Comparison of ENCODE assay signal across 27 cellular contexts in genomic region chr10:19999440-19999839, GRCh38.
"Had no signal": no experiment of that assay in that cellular context is flagged by ENCODE, and none has a peak within 500 bp of the region (broad histone marks: within the 10 kb centered on the region; RNA-seq: fewer than 3 reads in every experiment).

No MANE protein-coding gene starts in this region.

- H3K9me3 ChIP-seq: esophagus squamous epithelium, heart right ventricle, psoas muscle, sigmoid colon, spleen, thoracic aorta, tibial nerve had no signal

- H3K4me3 ChIP-seq: coronary artery, esophagus squamous epithelium, heart right ventricle, lung, psoas muscle, sigmoid colon, spleen, thoracic aorta, tibial nerve had no signal

- FAIRE-seq: endometrium, keratinocyte had no signal

- H3K27me3 ChIP-seq: esophagus squamous epithelium, heart right ventricle, sigmoid colon, spleen, tibial nerve had no signal

- DNase-seq: central memory CD4-positive, alpha-beta T cell; dermis blood vessel endothelial cell; effector memory CD8-positive, alpha-beta T cell; erythroblast; esophagus squamous epithelium; foreskin melanocyte; glutamatergic neuron; heart right ventricle; immature natural killer cell; naive thymus-derived CD4-positive, alpha-beta T cell; nephron progenitor cell; nucleus accumbens; posterior cingulate gyrus; psoas muscle; right cardiac atrium; sigmoid colon; spleen; stimulated activated CD4-positive, alpha-beta T cell treated with anti-CD3 and anti-CD28 coated beads, Interleukin-4, amount 100 ng/mL, for 4 hours; stimulated activated naive CD8-positive, alpha-beta T cell treated with anti-CD3 and anti-CD28 coated beads, Interleukin-15, Interleukin-2, amounts not matched to agents 100 U/mL and 50 U/mL, for 24 hours had no signal

- H3K36me3 ChIP-seq: sigmoid colon, spleen had no signal

- ATAC-seq: effector memory CD8-positive, alpha-beta T cell; heart right ventricle; left lobe of liver; naive thymus-derived CD4-positive, alpha-beta T cell; psoas muscle; right cardiac atrium; stimulated activated memory B cell treated with anti-CD40 and anti-IgM and Interleukin-4, amounts not matched to agents 10 μg/mL and 1 μg/mL and 100 μg/mL, for 72 hours; stimulated activated naive CD8-positive, alpha-beta T cell treated with anti-CD3 and anti-CD28 coated beads, Interleukin-15, Interleukin-2, amounts not matched to agents 100 U/mL and 50 U/mL, for 24 hours had no signal

- H3K27ac ChIP-seq: coronary artery, esophagus squamous epithelium, heart right ventricle, psoas muscle, sigmoid colon, spleen, tibial nerve had no signal
